1 cellular context compared by ENCODE assay signal in the genomic region with DNA sequence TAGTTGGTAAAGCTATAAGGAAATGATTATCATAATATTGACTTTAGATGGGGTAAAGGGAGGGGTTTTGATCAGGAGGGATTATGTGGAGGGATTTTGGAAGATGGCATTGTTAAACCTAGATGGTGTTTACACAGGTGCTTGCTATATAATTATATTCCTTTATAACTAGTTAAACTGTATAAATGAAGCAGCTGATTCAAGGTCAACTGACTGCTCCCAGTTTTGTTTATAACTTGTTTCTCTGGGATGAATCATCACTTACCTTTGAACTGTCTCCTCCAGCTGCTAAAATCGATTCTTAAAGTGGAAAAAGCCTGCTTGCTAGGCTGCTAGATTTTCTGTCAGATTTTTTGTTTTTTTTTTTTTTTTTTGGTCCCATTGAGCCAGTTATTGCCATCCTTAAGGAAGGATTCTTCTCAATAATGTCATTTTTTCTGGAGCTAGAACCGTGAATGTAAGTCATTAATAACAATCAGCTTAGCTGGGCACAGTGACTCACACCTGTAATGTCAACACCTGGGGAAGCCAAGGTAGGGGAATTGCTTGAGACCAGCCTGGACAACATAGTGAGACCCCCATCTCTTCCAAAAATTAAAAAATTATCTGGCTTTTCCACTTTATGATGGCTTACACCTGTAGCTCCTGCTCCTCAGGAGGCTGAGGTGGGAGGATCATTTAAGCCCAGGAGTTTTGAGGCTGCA.
TF ChIP-seq lines count a peak whose summit lies in the region.

No MANE protein-coding gene starts in this region.

TF ChIP-seq in HCT116, 20 proteins besides CTCF, POLR2A, EP300 and RAD21 (continued from another document):
- TF ChIP-seq JUND (IDR thresholded peaks at IDR 0.05), result peak; percentile 81
